Comparison of ENCODE assay signal across 8 cellular contexts in the genomic region with DNA sequence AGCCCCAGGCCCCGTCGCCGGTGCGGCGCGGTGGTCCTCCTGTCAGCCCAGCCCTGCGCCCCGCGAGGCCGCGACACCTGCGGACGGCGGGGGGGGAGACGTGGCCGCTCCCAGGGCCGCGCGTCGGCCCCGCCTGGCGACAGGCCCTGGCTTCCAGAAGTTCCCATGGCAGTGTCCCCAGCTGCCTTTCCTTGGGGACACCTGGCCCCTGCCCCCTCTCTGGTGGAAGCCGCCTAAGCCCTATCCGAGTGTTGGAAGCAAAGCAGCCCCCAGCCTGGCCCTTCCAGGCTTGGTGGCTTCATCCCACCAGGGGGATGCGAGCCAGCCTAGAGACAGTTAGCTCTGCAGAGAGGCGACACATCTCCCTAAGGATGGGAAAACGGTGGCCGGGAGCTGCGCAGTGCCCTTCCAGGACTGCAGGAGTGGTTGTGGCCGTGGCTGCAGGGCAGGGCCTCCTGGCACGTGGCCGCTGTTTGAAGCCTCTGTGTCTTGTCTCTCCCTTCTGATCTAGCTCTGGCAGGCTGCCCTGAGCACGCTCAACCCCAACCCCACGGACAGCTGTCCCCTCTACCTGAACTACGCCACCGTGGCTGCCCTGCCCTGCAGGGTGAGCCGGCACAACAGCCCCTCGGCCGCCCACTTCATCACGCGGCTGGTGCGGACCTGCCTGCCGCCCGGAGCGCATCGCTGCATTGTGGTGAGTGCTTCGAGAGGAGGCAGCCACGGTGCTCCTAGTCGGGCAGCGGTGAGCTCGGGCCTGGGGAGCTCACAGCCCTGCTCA. TPM values are rescaled to one million over a fixed set of nuclear protein-coding genes. Genes with fewer than 3 reads are reported as not detected.
DNase-seq lines count a peak whose midpoint lies in the region; ATAC-seq lines count a peak whose summit lies in the region.

No MANE protein-coding gene starts in this region.

- WGBS in ectodermal cell, 2 experiments, result 58% methylated on average over 51 of the region's 51 CpGs

- H3K9me3 ChIP-seq in HAP-1 (no peaks in the 10 kb centered on the region), ectodermal cell (ENCODE audit: control insufficient read depth, low read length) (no peaks in the 10 kb centered on the region)

- DNase-seq in G401 (ENCODE audit: low spot score) (peak; percentile 20), HAP-1 (ENCODE audit: low spot score in 2 of 2) (peak in 1 of 2 experiments; percentile 38), RPMI8226 (peak; percentile 17), myocyte (ENCODE audit: low read depth) (peak; percentile 44), NCI-H2081 (lab: John Stamatoyannopoulos, UW) (no peak), NAMALWA (ENCODE audit: low spot score) (no peak)

- H3K4me3 ChIP-seq in HAP-1 (peak overlapping the region; percentile 23), ectodermal cell (ENCODE audit: insufficient read depth, low read depth, low read length) (peak overlapping the region; percentile 31)

- in situ Hi-C loops in G401 (cut with HindIII; ENCODE audit: low sequenced_read_pairs) (no loop called here), HAP-1 (cut with MboI; ENCODE audit: low sequenced_read_pairs) (loop anchor here (25.0 kb wide), 1 partner anchor 456 kb away; the partner anchor contains the start of gene ANKRD60)

- no peak overlapping the region for H3K27ac ChIP-seq in ectodermal cell (ENCODE audit: insufficient read depth, low read depth, low read length, poor library complexity, severe bottlenecking)

- H3K36me3 ChIP-seq in HAP-1 (replicated peaks) (peaks cover 8% of the 10 kb centered on the region), ectodermal cell (ENCODE audit: control insufficient read depth, insufficient read depth, low read length) (no peaks in the 10 kb centered on the region)

- no peaks in the 10 kb centered on the region for H3K27me3 ChIP-seq in HAP-1 (ENCODE audit: low read depth)
- H3K27me3 ChIP-seq in ectodermal cell (ENCODE audit: control insufficient read depth, insufficient read depth, low read length, poor library complexity, severe bottlenecking), result no peaks in the 10 kb centered on the region

- H3K4me1 ChIP-seq in HAP-1 (peaks cover 22% of the 10 kb centered on the region), ectodermal cell (ENCODE audit: control insufficient read depth, insufficient read depth, low read length) (peaks cover 14% of the 10 kb centered on the region)

- ATAC-seq in HG03139 (IDR thresholded peaks at IDR 0.05; ENCODE audit: unreplicated experiment), result no peak

RNA-seq across cellular contexts. Expression of gene NPEPL1, which starts 0.8 kb away (rescaled TPM):
- 1.3 and 5.4 TPM in 2 replicates for total RNA-seq in G401 (2014; rRNA removed; shearing (Covaris generic))
- 36.2 TPM for polyA plus RNA-seq in ectodermal cell (2013, experiment 1 of 4)
- 35.3 TPM for polyA plus RNA-seq in ectodermal cell (2013, experiment 2 of 4)
- polyA plus RNA-seq in ectodermal cell (2013, experiment 3 of 4), result 26.1 TPM
- polyA plus RNA-seq in ectodermal cell (2013, experiment 4 of 4), result 28.6 TPM
- 26.1 and 33.6 TPM in 2 replicates for total RNA-seq in myocyte
- polyA plus RNA-seq in myocyte (2012), result 42.1 TPM

RNA-seq across cellular contexts. Expression of gene STX16, which starts 42.3 kb away (rescaled TPM):
- total RNA-seq in G401 (2014; rRNA removed; shearing (Covaris generic)), result 25.5 and 32.3 TPM in 2 replicates
- polyA plus RNA-seq in ectodermal cell (2013, experiment 1 of 4), result 93.6 TPM
- 93.8 TPM for polyA plus RNA-seq in ectodermal cell (2013, experiment 2 of 4)
- 74.7 TPM for polyA plus RNA-seq in ectodermal cell (2013, experiment 3 of 4)
- 85.0 TPM for polyA plus RNA-seq in ectodermal cell (2013, experiment 4 of 4)
- 18.5 and 25.0 TPM in 2 replicates for total RNA-seq in myocyte
- 57.8 TPM for polyA plus RNA-seq in myocyte (2012)

Comparison
In these comparisons a context has a peak if more than half of its experiments do, and no peak if none do; other contexts are left out.
1. DNase-seq: peak in G401 (single experiment), RPMI8226 (single experiment) and myocyte (single experiment); none in NCI-H2081 (0 of 2) and NAMALWA (single experiment).